Comparison of ENCODE assay signal across 1 cellular context in the genomic region with DNA sequence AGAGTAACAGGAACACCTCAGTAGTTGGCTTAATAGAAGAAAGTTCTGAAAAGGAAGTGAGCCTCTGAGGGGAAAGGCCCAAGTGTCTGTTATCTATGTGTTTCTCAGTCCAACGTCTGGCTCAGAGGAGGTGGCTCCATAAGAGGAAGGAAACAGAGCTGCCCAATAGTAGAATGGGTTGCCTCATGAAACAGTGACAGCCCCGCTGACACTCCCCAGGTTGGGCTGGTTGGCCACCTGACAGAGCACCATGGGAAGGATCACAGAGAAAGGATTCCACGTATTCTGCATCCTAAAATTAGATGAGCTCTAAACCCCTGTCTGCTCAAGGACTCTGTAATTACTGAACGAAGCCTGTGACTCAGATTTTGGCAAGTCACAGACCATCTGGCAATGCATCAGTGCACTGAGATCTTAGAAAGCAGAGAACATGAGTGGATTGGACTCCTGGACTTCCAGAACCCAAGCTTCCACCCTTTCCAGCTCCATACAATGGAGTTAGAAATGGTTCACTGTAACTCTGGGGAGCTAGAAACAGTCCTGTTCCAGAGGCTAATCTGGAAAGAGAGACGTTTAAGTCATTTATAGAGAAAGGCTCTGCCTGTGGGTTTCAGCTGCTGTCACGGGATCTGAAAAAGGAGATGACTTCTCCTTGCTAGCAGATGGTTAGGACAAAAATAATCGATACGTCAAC.
TF ChIP-seq lines count a peak whose summit lies in the region.

No MANE protein-coding gene starts in this region.

TF ChIP-seq in WTC11, 78 proteins besides CTCF, POLR2A, EP300 and RAD21 (continued from another document):
- TF ChIP-seq, protein P1, sequence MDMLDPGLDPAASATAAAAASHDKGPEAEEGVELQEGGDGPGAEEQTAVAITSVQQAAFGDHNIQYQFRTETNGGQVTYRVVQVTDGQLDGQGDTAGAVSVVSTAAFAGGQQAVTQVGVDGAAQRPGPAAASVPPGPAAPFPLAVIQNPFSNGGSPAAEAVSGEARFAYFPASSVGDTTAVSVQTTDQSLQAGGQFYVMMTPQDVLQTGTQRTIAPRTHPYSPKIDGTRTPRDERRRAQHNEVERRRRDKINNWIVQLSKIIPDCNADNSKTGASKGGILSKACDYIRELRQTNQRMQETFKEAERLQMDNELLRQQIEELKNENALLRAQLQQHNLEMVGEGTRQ (CRISPR knock-in tag; IDR thresholded peaks at IDR 0.05): no peak
- TF ChIP-seq ZNF219 (CRISPR knock-in tag; IDR thresholded peaks at IDR 0.05; ENCODE audit: borderline replicate concordance) (no peak), ZBTB21 (CRISPR knock-in tag; IDR thresholded peaks at IDR 0.05; ENCODE audit: borderline replicate concordance) (no peak), ZNF138 (CRISPR knock-in tag; conservative IDR thresholded peaks at IDR 0.05) (no peak)
